7 cellular contexts compared by ENCODE assay signal in genomic region chr14:50395448-50395847, GRCh38. TPM values are rescaled to one million over a fixed set of nuclear protein-coding genes. Genes with fewer than 3 reads are reported as not detected.
A peak's percentile ranks its signal among the peaks of the same experiment; 100 is the strongest.
DNase-seq lines count a peak whose midpoint lies in the region; ATAC-seq and TF ChIP-seq lines count a peak whose summit lies in the region.

No MANE protein-coding gene starts in this region.

- no peaks in the 10 kb centered on the region for H3K9me3 Mint-ChIP-seq in GM23338

- TF ChIP-seq CTCF in GM23338 (conservative IDR thresholded peaks at IDR 0.05; ENCODE audit: low read depth in 2 of 2): no peak
- no peak for TF ChIP-seq CTCF in WI38 (IDR thresholded peaks at IDR 0.05; ENCODE audit: low read depth, low read length)
- no peak for TF ChIP-seq CTCF in WERI-Rb-1 (IDR thresholded peaks at IDR 0.05; ENCODE audit: low read depth, low read length)

- peaks cover 13% of the 10 kb centered on the region; the same call in 1 of the 2 replicates for H3F3A ChIP-seq in GM23338 (replicated peaks; ENCODE audit: low read depth)

- 76% methylated on average over 5 of the region's 5 CpGs for WGBS in right cardiac atrium

- H3K27me3 ChIP-seq in GM23338 (ENCODE audit: insufficient read depth) (peaks cover 36% of the 10 kb centered on the region), right cardiac atrium (ENCODE audit: control insufficient read depth, insufficient read depth) (no peaks in the 10 kb centered on the region), WERI-Rb-1 (ENCODE audit: insufficient read depth, low read depth, severe bottlenecking) (no peaks in the 10 kb centered on the region)

- no peaks in the 10 kb centered on the region for H4K20me1 ChIP-seq in GM23338 (replicated peaks; ENCODE audit: insufficient read depth)

- peaks cover 11% of the 10 kb centered on the region; the same call in 2 of the 3 replicates for H3K4me1 Mint-ChIP-seq in GM23338

- H2AFZ ChIP-seq in GM23338: peak overlapping the region; percentile 88; the same call in 1 of the 2 replicates

- intact Hi-C loops in right cardiac atrium (cut with DNase I): no loop called here

- no peaks in the 10 kb centered on the region for H3K9me2 ChIP-seq in GM23338 (ENCODE audit: insufficient read depth)

- no peaks in the 10 kb centered on the region for H3K79me2 ChIP-seq in GM23338 (replicated peaks; ENCODE audit: insufficient read depth)

- peak overlapping the region; percentile 57 for H3K4me3 ChIP-seq in GM23338
- peak overlapping the region; percentile 64 for H3K4me3 ChIP-seq in WI38 (ENCODE audit: low read depth, low read length)
- H3K4me3 ChIP-seq in right cardiac atrium (ENCODE audit: low read length): peak overlapping the region; percentile 73
- peak overlapping the region in 6 of 7 experiments; percentile 39 to 80 (median 62) for H3K4me3 ChIP-seq in skin epidermis
- no peak overlapping the region for H3K4me3 ChIP-seq in WERI-Rb-1 (ENCODE audit: low read depth, low read length)

- H3K4me2 ChIP-seq in GM23338: peak overlapping the region; percentile 82

- H3K9me3 ChIP-seq in right cardiac atrium (ENCODE audit: control insufficient read depth, low read length) (no peaks in the 10 kb centered on the region), WERI-Rb-1 (ENCODE audit: severe bottlenecking) (no peaks in the 10 kb centered on the region)

- H3K27me3 Mint-ChIP-seq in GM23338 (ENCODE audit: insufficient read depth, low read depth, poor library complexity): peaks cover 19% of the 10 kb centered on the region

- H3K27ac ChIP-seq in GM23338 (ENCODE audit: low read depth): no peak overlapping the region
- H3K27ac ChIP-seq in right cardiac atrium (ENCODE audit: low read length): no peak overlapping the region
- peak overlapping the region in 6 of 21 experiments; percentile 79 to 93 (median 82) for H3K27ac ChIP-seq in skin epidermis
- no peak overlapping the region for H3K27ac ChIP-seq in WERI-Rb-1

- no peak for DNase-seq in GM23338 (ENCODE audit: low spot score)
- peak in 2 of 3 donors; percentile 51 to 73 for DNase-seq in right cardiac atrium
- no peak for DNase-seq in WERI-Rb-1
- no peak for DNase-seq in NCI-H2029 treated with DMSO at 0.1 percent for 48 hours (lab: John Stamatoyannopoulos, UW)

- H3K27ac Mint-ChIP-seq in GM23338: no peak overlapping the region

- H3K36me3 ChIP-seq in GM23338 (ENCODE audit: insufficient read depth): no peaks in the 10 kb centered on the region
- H3K36me3 ChIP-seq in WERI-Rb-1: no peaks in the 10 kb centered on the region

- H3K4me1 ChIP-seq in GM23338 (ENCODE audit: insufficient read depth) (peaks cover 15% of the 10 kb centered on the region; the same call in 1 of the 2 replicates), right cardiac atrium (ENCODE audit: control insufficient read depth, insufficient read depth, low read length) (no peaks in the 10 kb centered on the region)

- peaks cover 2% of the 10 kb centered on the region; the same call in 1 of the 3 replicates for H3K36me3 Mint-ChIP-seq in GM23338 (ENCODE audit: low read depth)

- ATAC-seq in GM23338 (no peak), right cardiac atrium (no peak), HG03135 (IDR thresholded peaks at IDR 0.05; ENCODE audit: unreplicated experiment) (no peak)

- H3K4me3 Mint-ChIP-seq in GM23338: peak overlapping the region; percentile 85

TF ChIP-seq in GM23338, 12 proteins besides CTCF, POLR2A, EP300 and RAD21:
- TF ChIP-seq ZNF331 (CRISPR knock-in tag; IDR thresholded peaks at IDR 0.05; ENCODE audit: low read depth): no peak
- no peak for TF ChIP-seq ZNF462 (CRISPR knock-in tag; IDR thresholded peaks at IDR 0.05)
- no peak for TF ChIP-seq NANOG (IDR thresholded peaks at IDR 0.05; ENCODE audit: borderline replicate concordance)
- TF ChIP-seq STAT1 (IDR thresholded peaks at IDR 0.05; ENCODE audit: unreplicated experiment): no peak
- no peak for TF ChIP-seq EZH2phosphoT487 (IDR thresholded peaks at IDR 0.05; ENCODE audit: unreplicated experiment)
- no peak for TF ChIP-seq ETS1 (IDR thresholded peaks at IDR 0.05)
- no peak for TF ChIP-seq ZNF114 (CRISPR knock-in tag; IDR thresholded peaks at IDR 0.05)
- TF ChIP-seq JUNB (IDR thresholded peaks at IDR 0.05; ENCODE audit: unreplicated experiment): no peak
- TF ChIP-seq POLR2AphosphoS5 (IDR thresholded peaks at IDR 0.05; ENCODE audit: low read depth): no peak

RNA-seq across cellular contexts. Expression of gene CDKL1, which starts 1.2 kb away (rescaled TPM):
- 0.19 and 0.52 TPM in 2 replicates for total RNA-seq in GM23338 (2014; rRNA removed; shearing (Covaris generic))
- polyA plus RNA-seq in GM23338 (2016; fragmentation: Nextera tagmentation; extraction: Ambion mirVana): 0.52 and 0.56 TPM in 2 replicates
- 1 to 10 TPM; 1.8 to 4.7 (median 3.5) TPM for total RNA-seq in right cardiac atrium
- polyA plus RNA-seq in right cardiac atrium: 1.0 TPM

Comparison
In these comparisons a context has a peak if more than half of its experiments do, and no peak if none do; other contexts are left out.
1. DNase-seq: peak in right cardiac atrium (2 of 3); none in GM23338 (single experiment), WERI-Rb-1 (single experiment) and NCI-H2029 treated with DMSO at 0.1 percent for 48 hours (single experiment).